Comparison of ENCODE assay signal across 18 cellular contexts in genomic region chr6:137795510-137795909, GRCh38.
DNase-seq lines count a peak whose midpoint lies in the region; ATAC-seq lines count a peak whose summit lies in the region.
"Had no signal": no experiment of that assay in that cellular context is flagged by ENCODE, and none has a peak within 500 bp of the region (broad histone marks: within the 10 kb centered on the region; RNA-seq: fewer than 3 reads in every experiment).

No MANE protein-coding gene starts in this region.

- DNase-seq in CD4-positive, CD25-positive, alpha-beta regulatory T cell: peak in 1 of 3 donors; percentile 64
- peak in 2 of 5 donors; percentile 25 to 26 for DNase-seq in CD4-positive, alpha-beta memory T cell
- DNase-seq in T-helper 17 cell: no peak
- DNase-seq in naive thymus-derived CD4-positive, alpha-beta T cell: peak in 3 of 9 donors; percentile 18 to 42 (median 38)
- no peak for DNase-seq in ecto neural progenitor cell (ENCODE audit: low spot score)
- DNase-seq: BE2C, NCI-H1092 treated with DMSO at 0.1 percent for 48 hours, NCI-H1694, NCI-H2107, NCI-H345, NCI-H526 treated with DMSO at 0.1 percent for 48 hours, OCI-M1, RPMI8226, SJCRH30 had no signal

- peak; percentile 17 to 26 for ATAC-seq in CD4-positive, CD25-positive, alpha-beta regulatory T cell (ENCODE audit: low read depth in 2 of 2)
- ATAC-seq in T-helper 17 cell: peak; percentile 14
- peak; percentile 28 for ATAC-seq in naive thymus-derived CD4-positive, alpha-beta T cell
- ATAC-seq in GM21576 (IDR thresholded peaks at IDR 0.05; ENCODE audit: unreplicated experiment): no peak
- no peak for ATAC-seq in GM21825 (IDR thresholded peaks at IDR 0.05; ENCODE audit: unreplicated experiment)

- no peaks in the 10 kb centered on the region for H3K9me3 Mint-ChIP-seq in CD4-positive, CD25-positive, alpha-beta regulatory T cell
- no peaks in the 10 kb centered on the region for H3K9me3 Mint-ChIP-seq in CD4-positive, alpha-beta memory T cell
- peaks cover 0 to under 1% (median 0%) of the 10 kb centered on the region in 11 donors for H3K9me3 Mint-ChIP-seq in naive thymus-derived CD4-positive, alpha-beta T cell
- H3K9me3 Mint-ChIP-seq: IgD-negative memory B cell had no signal

- peaks cover 52 to 75% (median 65%) of the 10 kb centered on the region in 4 donors for H3K4me1 Mint-ChIP-seq in CD4-positive, CD25-positive, alpha-beta regulatory T cell
- peaks cover 51 to 83% (median 67%) of the 10 kb centered on the region in 4 donors for H3K4me1 Mint-ChIP-seq in CD4-positive, alpha-beta memory T cell
- H3K4me1 Mint-ChIP-seq in T-helper 17 cell: peaks cover 54% of the 10 kb centered on the region
- peaks cover 38 to 82% (median 66%) of the 10 kb centered on the region in 7 donors for H3K4me1 Mint-ChIP-seq in naive thymus-derived CD4-positive, alpha-beta T cell

- H3K27me3 ChIP-seq in CD4-positive, CD25-positive, alpha-beta regulatory T cell (ENCODE audit: control insufficient read depth, insufficient read depth, low read length): no peaks in the 10 kb centered on the region
- H3K27me3 ChIP-seq in CD4-positive, alpha-beta memory T cell (ENCODE audit: insufficient read depth, low read length): no peaks in the 10 kb centered on the region
- no peaks in the 10 kb centered on the region for H3K27me3 ChIP-seq in naive thymus-derived CD4-positive, alpha-beta T cell (ENCODE audit: control insufficient read depth in 2 of 2, insufficient read depth in 2 of 2, low read length in 2 of 2)
- H3K27me3 ChIP-seq: BE2C, SJCRH30 had no signal

- H3K36me3 Mint-ChIP-seq in CD4-positive, CD25-positive, alpha-beta regulatory T cell: no peaks in the 10 kb centered on the region
- H3K36me3 Mint-ChIP-seq in CD4-positive, alpha-beta memory T cell: no peaks in the 10 kb centered on the region
- H3K36me3 Mint-ChIP-seq in T-helper 17 cell (ENCODE audit: low read depth): no peaks in the 10 kb centered on the region
- peaks cover 0 to 1% (median 0%) of the 10 kb centered on the region in 5 donors for H3K36me3 Mint-ChIP-seq in naive thymus-derived CD4-positive, alpha-beta T cell
- H3K36me3 Mint-ChIP-seq: IgD-negative memory B cell had no signal

- POLR2A ChIA-PET in CD4-positive, alpha-beta memory T cell (lab: Charles Lee; ENCODE audit: partially characterized antibody): interaction anchor here (1.3 to 4.7 kb wide), 4 partner anchors 72 to 149 kb away, joined by 3 to 26 read pairs (median 4); partner anchors contain the start of gene TNFAIP3
- POLR2A ChIA-PET in naive thymus-derived CD4-positive, alpha-beta T cell (lab: Charles Lee): no interaction called here

- no peaks in the 10 kb centered on the region for H3K9me3 ChIP-seq in CD4-positive, CD25-positive, alpha-beta regulatory T cell (ENCODE audit: control insufficient read depth in 2 of 2, low read length in 2 of 2)
- no peaks in the 10 kb centered on the region for H3K9me3 ChIP-seq in CD4-positive, alpha-beta memory T cell (ENCODE audit: control insufficient read depth in 1 of 2, low read length in 2 of 2)
- no peaks in the 10 kb centered on the region for H3K9me3 ChIP-seq in T-helper 17 cell (ENCODE audit: control insufficient read depth, low read length, poor library complexity, severe bottlenecking)
- H3K9me3 ChIP-seq in naive thymus-derived CD4-positive, alpha-beta T cell (ENCODE audit: control insufficient read depth in 2 of 3, low read length in 3 of 3): no peaks in the 10 kb centered on the region
- H3K9me3 ChIP-seq: BE2C, HAP-1, SJCRH30 had no signal

- CTCF ChIA-PET in CD4-positive, alpha-beta memory T cell (lab: Charles Lee; ENCODE audit: partially characterized antibody): interaction anchor here (0.9 kb wide), 1 partner anchor 87 kb away, joined by 5 read pairs; no protein-coding TSS in a partner anchor
- CTCF ChIA-PET in naive thymus-derived CD4-positive, alpha-beta T cell (lab: Charles Lee): interaction anchor here (0.7 to 6.3 kb wide), 3 partner anchors 71 to 492 kb away, joined by 3 to 74 read pairs (median 4); partner anchors contain the start of gene TNFAIP3

- no peaks in the 10 kb centered on the region for H3K36me3 ChIP-seq in CD4-positive, CD25-positive, alpha-beta regulatory T cell (ENCODE audit: control insufficient read depth, insufficient read depth, low read length)
- H3K36me3 ChIP-seq in CD4-positive, alpha-beta memory T cell (ENCODE audit: insufficient read depth, low read length): no peaks in the 10 kb centered on the region
- no peaks in the 10 kb centered on the region for H3K36me3 ChIP-seq in naive thymus-derived CD4-positive, alpha-beta T cell (ENCODE audit: control insufficient read depth in 2 of 3, insufficient read depth in 3 of 3, low read length in 3 of 3)
- H3K36me3 ChIP-seq: BE2C, HAP-1, SJCRH30 had no signal

- H3K4me3 ChIP-seq in CD4-positive, CD25-positive, alpha-beta regulatory T cell (ENCODE audit: low read depth, low read length): no peak overlapping the region
- no peak overlapping the region for H3K4me3 ChIP-seq in CD4-positive, alpha-beta memory T cell (ENCODE audit: low read length in 2 of 2)
- H3K4me3 ChIP-seq in naive thymus-derived CD4-positive, alpha-beta T cell (ENCODE audit: low read length): no peak overlapping the region
- H3K4me3 ChIP-seq: HAP-1, SJCRH30 had no signal

- H3K27me3 Mint-ChIP-seq in CD4-positive, CD25-positive, alpha-beta regulatory T cell: no peaks in the 10 kb centered on the region
- no peaks in the 10 kb centered on the region for H3K27me3 Mint-ChIP-seq in CD4-positive, alpha-beta memory T cell
- no peaks in the 10 kb centered on the region for H3K27me3 Mint-ChIP-seq in T-helper 17 cell
- no peaks in the 10 kb centered on the region for H3K27me3 Mint-ChIP-seq in naive thymus-derived CD4-positive, alpha-beta T cell
- H3K27me3 Mint-ChIP-seq: IgD-negative memory B cell had no signal

- peak overlapping the region in 1 of 4 donors; percentile 16 for H3K4me3 Mint-ChIP-seq in CD4-positive, CD25-positive, alpha-beta regulatory T cell
- H3K4me3 Mint-ChIP-seq in CD4-positive, alpha-beta memory T cell: peak overlapping the region in 1 of 8 donors; percentile 8
- H3K4me3 Mint-ChIP-seq in T-helper 17 cell: no peak overlapping the region
- H3K4me3 Mint-ChIP-seq in naive thymus-derived CD4-positive, alpha-beta T cell: peak overlapping the region in 2 of 10 donors; percentile 7 to 33
- H3K4me3 Mint-ChIP-seq: IgD-negative memory B cell had no signal

- peak overlapping the region; percentile 52 to 73 (median 68) for H3K27ac Mint-ChIP-seq in CD4-positive, CD25-positive, alpha-beta regulatory T cell
- H3K27ac Mint-ChIP-seq in CD4-positive, alpha-beta memory T cell: peak overlapping the region in 6 of 7 donors; percentile 52 to 94 (median 84)
- H3K27ac Mint-ChIP-seq in T-helper 17 cell: peak overlapping the region; percentile 78
- H3K27ac Mint-ChIP-seq in naive thymus-derived CD4-positive, alpha-beta T cell: peak overlapping the region in 6 of 9 donors; percentile 10 to 84 (median 46)
- H3K27ac Mint-ChIP-seq: IgD-negative memory B cell had no signal

- H3K27ac ChIP-seq in CD4-positive, CD25-positive, alpha-beta regulatory T cell (ENCODE audit: insufficient read depth, low read length, poor library complexity, severe bottlenecking): peak overlapping the region; percentile 57
- no peak overlapping the region for H3K27ac ChIP-seq in CD4-positive, alpha-beta memory T cell (ENCODE audit: low read depth, low read length)
- no peak overlapping the region for H3K27ac ChIP-seq in naive thymus-derived CD4-positive, alpha-beta T cell (ENCODE audit: low read depth, low read length)
- H3K27ac ChIP-seq: SJCRH30 had no signal

- H3K4me1 ChIP-seq in CD4-positive, CD25-positive, alpha-beta regulatory T cell (ENCODE audit: control insufficient read depth, insufficient read depth, low read length, poor library complexity, severe bottlenecking): peaks cover 55% of the 10 kb centered on the region
- H3K4me1 ChIP-seq in CD4-positive, alpha-beta memory T cell (ENCODE audit: insufficient read depth, low read length): peaks cover 69% of the 10 kb centered on the region
- peaks cover 21 to 45% of the 10 kb centered on the region in 2 donors for H3K4me1 ChIP-seq in naive thymus-derived CD4-positive, alpha-beta T cell (ENCODE audit: control insufficient read depth in 2 of 2, insufficient read depth in 2 of 2, low read length in 2 of 2)
- H3K4me1 ChIP-seq: BE2C had no signal

- intact Hi-C loops in CD4-positive, alpha-beta memory T cell (cut with micrococcal nuclease): no loop called here
- intact Hi-C loops in naive thymus-derived CD4-positive, alpha-beta T cell (cut with micrococcal nuclease): loop anchor here (2.0 to 10.0 kb wide), 4 partner anchors 15 to 312 kb away; partner anchors contain the start of gene PERP (in 1 of the 2)

Comparison
In these comparisons a context has a peak if more than half of its experiments do, and no peak if none do; other contexts are left out.
1. ATAC-seq: peak in CD4-positive, CD25-positive, alpha-beta regulatory T cell (2 of 2), T-helper 17 cell (single experiment) and naive thymus-derived CD4-positive, alpha-beta T cell (single experiment); none in GM21576 (single experiment) and GM21825 (single experiment).
2. Peak in every context shown above with its lines, with median percentiles within 50 percentile points of each other: H3K27ac Mint-ChIP-seq.